17 cellular contexts compared by ENCODE assay signal in the genomic region with DNA sequence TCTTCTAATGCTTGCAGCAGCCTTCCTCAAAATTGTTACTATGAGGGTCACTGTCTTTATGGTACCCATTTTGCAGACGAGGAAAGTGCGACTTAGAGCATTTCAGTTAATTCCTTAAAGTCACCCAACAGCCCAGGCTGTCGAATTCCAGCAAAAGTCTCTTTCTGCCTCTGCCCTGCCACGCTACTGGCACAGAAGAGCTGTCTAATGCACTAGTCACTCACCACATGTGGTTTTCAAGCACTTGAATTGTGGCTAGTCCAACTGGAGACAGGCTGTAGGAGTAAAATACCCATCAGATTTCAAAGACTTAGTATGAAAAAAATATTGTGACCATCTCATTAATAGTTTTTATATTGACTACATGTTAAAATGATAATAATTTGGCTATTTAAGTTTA.
A peak's percentile ranks its signal among the peaks of the same experiment; 100 is the strongest.
DNase-seq lines count a peak whose midpoint lies in the region; ATAC-seq, FAIRE-seq and TF ChIP-seq lines count a peak whose summit lies in the region.
"Had no signal": no experiment of that assay in that cellular context is flagged by ENCODE, and none has a peak within 500 bp of the region (broad histone marks: within the 10 kb centered on the region; RNA-seq: fewer than 3 reads in every experiment).

No MANE protein-coding gene starts in this region.

- no peak for TF ChIP-seq CTCF in fibroblast of mammary gland (conservative IDR thresholded peaks at IDR 0.05; ENCODE audit: control insufficient read depth, insufficient read depth, low read depth, low read length)

- CTCF ChIA-PET in HEK293T (lab: Yijun Ruan, JAX), result no interaction called here

- DNase-seq in ELR (ENCODE audit: low read depth) (peak; percentile 74), RCC 7860 (ENCODE audit: low spot score) (peak; percentile 84), fibroblast of mammary gland (ENCODE audit: low read depth) (peak; percentile 64), stromal cell of bone marrow (ENCODE audit: low read depth) (peak; percentile 79), NCI-H524 (lab: John Stamatoyannopoulos, UW) (no peak), substantia nigra (lab: John Stamatoyannopoulos, UW) (no peak), HEK293T (ENCODE audit: extremely low spot score) (no peak)
- DNase-seq: activated CD4-positive, CD25-positive, alpha-beta regulatory T cell; H7; naive B cell; NCI-H69; SIG-M5; sigmoid colon; T-helper 17 cell had no signal

- peak; percentile 95 for FAIRE-seq in RCC 7860 (lab: Jason Lieb, UNC)
- FAIRE-seq: K562 had no signal

- no peak for ATAC-seq in HG03520 (IDR thresholded peaks at IDR 0.05; ENCODE audit: unreplicated experiment)
- ATAC-seq: K562, T-helper 17 cell had no signal

- POLR2A ChIA-PET in HEK293T (lab: Yijun Ruan, JAX), result no interaction called here

- H3K4me3 ChIP-seq in fibroblast of mammary gland (ENCODE audit: control insufficient read depth, low read depth, low read length), result no peak overlapping the region
- H3K4me3 ChIP-seq: K562 had no signal

- no peak overlapping the region for H3K27ac ChIP-seq in substantia nigra (ENCODE audit: low read depth, low read length, poor library complexity, severe bottlenecking)
- H3K27ac ChIP-seq: parathyroid adenoma, sigmoid colon had no signal

TF ChIP-seq in HEK293T, 16 proteins besides CTCF, POLR2A, EP300 and RAD21:
- TF ChIP-seq SP1 (IDR thresholded peaks at IDR 0.05) (no peak), NFRKB (IDR thresholded peaks at IDR 0.05) (no peak), FOXA1 (IDR thresholded peaks at IDR 0.05) (no peak), ZNF384 (IDR thresholded peaks at IDR 0.05) (no peak), TARDBP (IDR thresholded peaks at IDR 0.05) (no peak), LEF1 (IDR thresholded peaks at IDR 0.05; ENCODE audit: borderline replicate concordance) (no peak)

Comparison
In these comparisons a context has a peak if more than half of its experiments do, and no peak if none do; other contexts are left out.
1. DNase-seq: peak in ELR (single experiment), RCC 7860 (single experiment), fibroblast of mammary gland (single experiment) and stromal cell of bone marrow (single experiment); none in NCI-H524 (0 of 2), substantia nigra (0 of 49) and HEK293T (single experiment).